Comparison of ENCODE assay signal across 13 cellular contexts in genomic region chr1:229408458-229409037, GRCh38. TPM values are rescaled to one million over a fixed set of nuclear protein-coding genes. Genes with fewer than 3 reads are reported as not detected.
DNase-seq lines count a peak whose midpoint lies in the region; ATAC-seq and TF ChIP-seq lines count a peak whose summit lies in the region.
"Had no signal": no experiment of that assay in that cellular context is flagged by ENCODE, and none has a peak within 500 bp of the region (broad histone marks: within the 10 kb centered on the region; RNA-seq: fewer than 3 reads in every experiment).

No MANE protein-coding gene starts in this region.

- peak; percentile 71 for DNase-seq in H9
- no peak for DNase-seq in Panc1 (ENCODE audit: low read depth, low spot score)
- DNase-seq in foreskin fibroblast, result peak; percentile 16 to 45
- DNase-seq in osteoblast (ENCODE audit: insufficient read length, low spot score, missing footprints), result peak; percentile 80
- DNase-seq in activated effector memory CD4-positive, alpha-beta T cell treated with Interleukin-2 at 50 U/mL for 16 hours, result no peak
- no peak for DNase-seq in tibial nerve (ENCODE audit: low spot score in 2 of 2)
- DNase-seq: activated naive CD8-positive, alpha-beta T cell treated with anti-CD3 and anti-CD28 coated beads, Interleukin-2, amount 50 U/mL, for 24 hours; immature natural killer cell; SW 1271; testis had no signal

- H3K79me2 ChIP-seq in H9 (ENCODE audit: insufficient read depth, low read length) (no peaks in the 10 kb centered on the region), osteoblast (ENCODE audit: insufficient read depth, low read length) (no peaks in the 10 kb centered on the region)

- no peak overlapping the region for H2BK5ac ChIP-seq in H9 (ENCODE audit: insufficient read length, low read length)

- TF ChIP-seq EP300 in tibial nerve (IDR thresholded peaks at IDR 0.05), result no peak

- peaks cover 0 to 1% of the 10 kb centered on the region in 2 experiments; a peak in 2 of 5 replicates for H3K9me3 Mint-ChIP-seq in H9
- H3K9me3 Mint-ChIP-seq: activated naive CD8-positive, alpha-beta T cell treated with anti-CD3 and anti-CD28 coated beads, Interleukin-2, amount 50 U/mL, for 24 hours; immature natural killer cell had no signal

- H3K4me2 ChIP-seq in H9 (ENCODE audit: insufficient read depth, insufficient read length, low read length) (no peak overlapping the region), osteoblast (ENCODE audit: insufficient read depth, low read length) (no peak overlapping the region)

- no peak overlapping the region for H3K9ac ChIP-seq in H9 (ENCODE audit: extremely low read depth, insufficient read length, low read length)

- H3K23ac ChIP-seq in H9 (ENCODE audit: insufficient read length, low read depth, low read length), result no peak overlapping the region

- H3K36me3 Mint-ChIP-seq in H9 (ENCODE audit: insufficient read depth in 1 of 3, low read depth in 3 of 3), result peaks cover 0 to 1% (median 0%) of the 10 kb centered on the region in 3 experiments; a peak in 3 of 7 replicates
- H3K36me3 Mint-ChIP-seq: immature natural killer cell had no signal

- TF ChIP-seq CTCF in H9 (conservative IDR thresholded peaks at IDR 0.05) (no peak), Panc1 (IDR thresholded peaks at IDR 0.05) (no peak), foreskin fibroblast (IDR thresholded peaks at IDR 0.05; ENCODE audit: low read depth, low read length) (no peak), osteoblast (IDR thresholded peaks at IDR 0.05; ENCODE audit: extremely low read depth, low read depth, low read length) (no peak), tibial nerve (IDR thresholded peaks at IDR 0.05) (no peak)

- H3K27me3 Mint-ChIP-seq in H9 (ENCODE audit: low read depth), result peaks cover 81% of the 10 kb centered on the region

- H2BK12ac ChIP-seq in H9 (ENCODE audit: insufficient read length, low read depth, low read length), result no peak overlapping the region

- no peak overlapping the region for H3K4me3 ChIP-seq in Panc1 (ENCODE audit: low read depth in 2 of 2, low read length in 2 of 2)
- no peak overlapping the region for H3K4me3 ChIP-seq in foreskin fibroblast (ENCODE audit: low read depth in 1 of 2, low read length in 2 of 2)
- no peak overlapping the region for H3K4me3 ChIP-seq in osteoblast (ENCODE audit: insufficient read depth, low read length)
- H3K4me3 ChIP-seq in tibial nerve, result no peak overlapping the region

- no peak overlapping the region for H4K91ac ChIP-seq in H9 (ENCODE audit: insufficient read length, low read depth, low read length)

- no peak overlapping the region for H4K5ac ChIP-seq in H9 (ENCODE audit: insufficient read length, low read depth, low read length)

- ATAC-seq in Panc1 (peak; percentile 29), HG02973 (IDR thresholded peaks at IDR 0.05; ENCODE audit: unreplicated experiment) (no peak), HG02610 (IDR thresholded peaks at IDR 0.05; ENCODE audit: unreplicated experiment) (no peak)
- ATAC-seq: activated naive CD8-positive, alpha-beta T cell treated with anti-CD3 and anti-CD28 coated beads, Interleukin-2, amount 50 U/mL, for 24 hours had no signal

- no peak for TF ChIP-seq POLR2A in tibial nerve (IDR thresholded peaks at IDR 0.05)

- peak overlapping the region in 1 of 2 experiments; percentile 86; a peak in 1 of 5 replicates for H3K4me3 Mint-ChIP-seq in H9

- H3K79me1 ChIP-seq in H9 (ENCODE audit: insufficient read depth, low read depth, low read length, poor library complexity, severe bottlenecking), result no peaks in the 10 kb centered on the region

- H3K4ac ChIP-seq in H9 (ENCODE audit: low read depth, low read length), result no peak overlapping the region

- no peak overlapping the region for H2AFZ ChIP-seq in H9 (ENCODE audit: low read length)
- H2AFZ ChIP-seq in osteoblast (ENCODE audit: low read length), result no peak overlapping the region

- peaks cover 30 to 54% of the 10 kb centered on the region in 2 experiments for H3K4me1 Mint-ChIP-seq in H9

- H3K56ac ChIP-seq in H9 (ENCODE audit: insufficient read length, low read depth, low read length), result no peak overlapping the region

- no peak overlapping the region for H4K8ac ChIP-seq in H9 (replicated peaks; ENCODE audit: insufficient read length, low read depth, low read length)

- H2BK120ac ChIP-seq in H9 (ENCODE audit: low read depth, low read length, poor library complexity, severe bottlenecking), result no peak overlapping the region

- in situ Hi-C loops in Panc1 (cut with HindIII; ENCODE audit: low pct_unique_long_range_greater_than_20kb, low sequenced_read_pairs), result no loop called here

- no peak overlapping the region for H3T11ph ChIP-seq in H9 (ENCODE audit: low read length)

- H3K27ac ChIP-seq in H9 (ENCODE audit: insufficient read length, low read depth, low read length) (no peak overlapping the region), Panc1 (ENCODE audit: low read length) (no peak overlapping the region), osteoblast (ENCODE audit: low read depth, low read length) (no peak overlapping the region), tibial nerve (no peak overlapping the region)
- H3K27ac ChIP-seq: testis had no signal

- intact Hi-C loops in Panc1 (cut with micrococcal nuclease; ENCODE audit: unreplicated experiment), result loop anchor here (10.0 kb wide), 1 partner anchor 64 kb away; the partner anchor contains the start of gene CCSAP

- no peak overlapping the region for H3K27ac Mint-ChIP-seq in H9
- H3K27ac Mint-ChIP-seq: activated naive CD8-positive, alpha-beta T cell treated with anti-CD3 and anti-CD28 coated beads, Interleukin-2, amount 50 U/mL, for 24 hours; immature natural killer cell had no signal

- no peak overlapping the region for H3K14ac ChIP-seq in H9 (ENCODE audit: insufficient read depth, low read length)

- H2BK15ac ChIP-seq in H9 (ENCODE audit: low read depth, low read length), result no peak overlapping the region

- H3K9me3 ChIP-seq in H9 (ENCODE audit: control insufficient read depth, low read depth, low read length) (no peaks in the 10 kb centered on the region), Panc1 (ENCODE audit: control insufficient read depth, insufficient read depth, low read depth, low read length) (no peaks in the 10 kb centered on the region), osteoblast (ENCODE audit: low read depth, low read length) (no peaks in the 10 kb centered on the region), tibial nerve (no peaks in the 10 kb centered on the region)
- H3K9me3 ChIP-seq: testis had no signal

- no CpG with 5 or more reads among the region's 8 CpGs for WGBS in H9 (ENCODE audit: extremely low coverage, insufficient read length, low lambda C conversion rate)
- WGBS in tibial nerve, 2 donors, result 47 to 55% methylated on average over 8 of the region's 8 CpGs

- H3K4me1 ChIP-seq in H9 (ENCODE audit: insufficient read depth, low read length) (peaks cover 16% of the 10 kb centered on the region; the same call in 1 of the 2 replicates), Panc1 (ENCODE audit: control insufficient read depth, insufficient read depth, low read length) (peaks cover 12% of the 10 kb centered on the region), osteoblast (ENCODE audit: insufficient read depth, low read length) (peaks cover 6% of the 10 kb centered on the region), tibial nerve (peaks cover 0 to 52% (median 28%) of the 10 kb centered on the region in 4 donors)

- H3K23me2 ChIP-seq in H9 (ENCODE audit: insufficient read length, low read depth, low read length, poor library complexity, severe bottlenecking), result peaks cover 14% of the 10 kb centered on the region

- H3K27me3 ChIP-seq in H9 (ENCODE audit: insufficient read depth, low read length) (peaks cover 7% of the 10 kb centered on the region; the same call in 1 of the 2 replicates), Panc1 (ENCODE audit: control insufficient read depth, insufficient read depth, low read length) (no peaks in the 10 kb centered on the region), osteoblast (ENCODE audit: insufficient read depth, low read length) (peaks cover 38% of the 10 kb centered on the region), tibial nerve (peaks cover 0 to 60% of the 10 kb centered on the region in 2 donors)
- H3K27me3 ChIP-seq: testis had no signal

- CTCF ChIA-PET in Panc1 (lab: Charles Lee), result no interaction called here

- H3K36me3 ChIP-seq in Panc1 (ENCODE audit: control insufficient read depth, insufficient read depth, low read length), result no peaks in the 10 kb centered on the region
- H3K36me3 ChIP-seq in osteoblast (ENCODE audit: insufficient read depth, low read length), result no peaks in the 10 kb centered on the region
- no peaks in the 10 kb centered on the region for H3K36me3 ChIP-seq in tibial nerve

- H2AK5ac ChIP-seq in H9 (ENCODE audit: insufficient read length, low read length), result no peak overlapping the region

- H4K20me1 ChIP-seq in H9 (ENCODE audit: control insufficient read depth, insufficient read depth, insufficient read length) (no peaks in the 10 kb centered on the region), osteoblast (ENCODE audit: insufficient read depth, low read length) (no peaks in the 10 kb centered on the region)

- POLR2A ChIA-PET in Panc1 (lab: Charles Lee), result no interaction called here

- no peak overlapping the region for H3K18ac ChIP-seq in H9 (ENCODE audit: insufficient read length, low read depth, low read length)

- BruUV-seq in Panc1 (replicated peaks; lab: Mats Ljungman, UMichigan), result no TSS peak

- no peak overlapping the region for H2BK20ac ChIP-seq in H9 (ENCODE audit: low read depth, low read length, poor library complexity, severe bottlenecking)

RNA-seq across cellular contexts. Expression of gene ACTA1, which starts 25.3 kb away (rescaled TPM):
- total RNA-seq in H9 (2021) (48.5 and 51.3 TPM in 2 replicates), Panc1 (2021; ENCODE audit: unreplicated experiment) (not detected), osteoblast (not detected in 2 replicates), tibial nerve (1 to 10 TPM in 1 of 4 donors, under 1 TPM in 1, not detected in 2; 0.39 to 1.0 TPM)
- polyA plus RNA-seq in Panc1 (2012; ENCODE audit: insufficient read length), result 3.6 TPM
- total RNA-seq: NCI-H460 had no signal
- polyA plus RNA-seq: immature natural killer cell had no signal

Comparison
In these comparisons a context has a peak if more than half of its experiments do, and no peak if none do; other contexts are left out.
1. DNase-seq: peak in H9 (single experiment), foreskin fibroblast (2 of 2) and osteoblast (single experiment); none in Panc1 (single experiment), activated effector memory CD4-positive, alpha-beta T cell treated with Interleukin-2 at 50 U/mL for 16 hours (single experiment) and tibial nerve (0 of 2).
2. RNA of gene ACTA1, which starts 25.3 kb away (total RNA-seq): 48.5 to 51.3 TPM in H9; 0.39 to 1.0 TPM in tibial nerve, not detected in Panc1 (single experiment) and not detected in osteoblast; every median in the first group is over 10 times any median in the second.